ENCODE assay signal across 11 cellular contexts in the genomic region with DNA sequence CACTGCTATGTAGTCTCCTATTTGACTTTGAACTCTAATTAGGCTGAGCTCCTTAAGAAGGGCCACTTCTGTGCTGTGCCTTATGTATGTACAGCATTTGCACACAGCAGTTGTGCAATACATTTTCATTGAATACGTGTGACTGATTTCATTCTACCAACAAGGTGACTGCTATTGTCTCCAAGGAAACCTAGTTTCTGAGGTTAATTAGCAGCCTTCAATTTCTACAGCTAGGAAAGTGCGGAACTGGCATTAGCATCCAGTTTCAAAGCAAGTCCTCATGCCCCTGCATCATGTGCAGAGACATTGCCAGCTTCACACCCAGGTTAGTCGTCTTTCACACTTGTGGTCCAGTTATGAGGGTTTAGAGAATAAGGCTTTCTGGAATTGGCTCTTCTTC. TPM values are rescaled to one million over a fixed set of nuclear protein-coding genes. Genes with fewer than 3 reads are reported as not detected.
DNase-seq lines count a peak whose midpoint lies in the region; ATAC-seq, FAIRE-seq and TF ChIP-seq lines count a peak whose summit lies in the region.
"Had no signal": no experiment of that assay in that cellular context is flagged by ENCODE, and none has a peak within 500 bp of the region (broad histone marks: within the 10 kb centered on the region; RNA-seq: fewer than 3 reads in every experiment).

No MANE protein-coding gene starts in this region.

- no peaks in the 10 kb centered on the region; the same call in 1 of the 2 replicates for H4K20me1 ChIP-seq in HepG2 (ENCODE audit: insufficient read depth, low read length)

- ATAC-seq in HepG2 (no peak), right lobe of liver (no peak), HG03280 (IDR thresholded peaks at IDR 0.05; ENCODE audit: unreplicated experiment) (peak; percentile 31), HG02759 (IDR thresholded peaks at IDR 0.05; ENCODE audit: unreplicated experiment) (no peak), lower lobe of right lung (no peak)
- ATAC-seq: HCT116 had no signal

- H3K4me1 Mint-ChIP-seq in activated naive CD4-positive, alpha-beta T cell treated with anti-CD3 and anti-CD28 coated beads, Interleukin-2, amount 50 U/mL, for 24 hours, result peaks cover 98% of the 10 kb centered on the region
- peaks cover 98% of the 10 kb centered on the region for H3K4me1 Mint-ChIP-seq in stimulated activated naive CD8-positive, alpha-beta T cell treated with anti-CD3 and anti-CD28 coated beads, Interleukin-15, Interleukin-2, amounts not matched to agents 100 ng/mL and 50 ng/mL, for 24 hours (ENCODE audit: low read depth)

- intact Hi-C loops in HepG2 (cut with micrococcal nuclease; ENCODE audit: unreplicated experiment) (loop anchor here (1.0 kb wide), 1 partner anchor 8 kb away; no protein-coding TSS in a partner anchor), right lobe of liver (cut with DNase I) (no loop called here), lower lobe of right lung (cut with DNase I) (no loop called here), kidney (cut with DNase I) (no loop called here)

- FAIRE-seq in HepG2 (lab: Jason Lieb, UNC) (no peak), kidney (lab: Jason Lieb, UNC) (no peak)

- POLR2A ChIA-PET in HepG2 (lab: Yijun Ruan, JAX), result no interaction called here

- H3K27ac Mint-ChIP-seq in activated naive CD4-positive, alpha-beta T cell treated with anti-CD3 and anti-CD28 coated beads, Interleukin-2, amount 50 U/mL, for 24 hours, result peak overlapping the region; percentile 95
- H3K27ac Mint-ChIP-seq in stimulated activated naive CD8-positive, alpha-beta T cell treated with anti-CD3 and anti-CD28 coated beads, Interleukin-15, Interleukin-2, amounts not matched to agents 100 ng/mL and 50 ng/mL, for 24 hours, result peak overlapping the region; percentile 93

- in situ Hi-C loops in HepG2 (cut with HindIII; ENCODE audit: extremely low pct_ligation_motif_present, low pct_unique_long_range_greater_than_20kb), result no loop called here

- no peak for TF ChIP-seq CTCF in HepG2 (CRISPR knock-in tag; IDR thresholded peaks at IDR 0.05)
- TF ChIP-seq CTCF in right lobe of liver (IDR thresholded peaks at IDR 0.05), result no peak
- no peak for TF ChIP-seq CTCF in lower lobe of right lung (IDR thresholded peaks at IDR 0.05)
- TF ChIP-seq CTCF in kidney (IDR thresholded peaks at IDR 0.05; ENCODE audit: borderline replicate concordance, extremely low read depth, insufficient read depth), result no peak

- no peaks in the 10 kb centered on the region for H3K9me3 ChIP-seq in HepG2 (ENCODE audit: low read length)
- H3K9me3 ChIP-seq in right lobe of liver, result no peaks in the 10 kb centered on the region
- no peaks in the 10 kb centered on the region for H3K9me3 ChIP-seq in lower lobe of right lung
- H3K9me3 ChIP-seq in kidney (ENCODE audit: control insufficient read depth in 1 of 2, low read length in 2 of 2), result no peaks in the 10 kb centered on the region

- TF ChIP-seq EP300 in HepG2 (IDR thresholded peaks at IDR 0.05; ENCODE audit: low read depth in 2 of 2, low read length in 2 of 2) (no peak), HepG2 (CRISPR knock-in tag; IDR thresholded peaks at IDR 0.05; ENCODE audit: borderline replicate concordance) (no peak)

- no TSS peak for BruUV-seq in HepG2 (replicated peaks; lab: Mats Ljungman, UMichigan)

- peaks cover 8% of the 10 kb centered on the region for H3K79me2 ChIP-seq in HepG2 (ENCODE audit: insufficient read depth, low read length)

- no peaks in the 10 kb centered on the region for H3K27me3 Mint-ChIP-seq in activated naive CD4-positive, alpha-beta T cell treated with anti-CD3 and anti-CD28 coated beads, Interleukin-2, amount 50 U/mL, for 24 hours
- no peaks in the 10 kb centered on the region for H3K27me3 Mint-ChIP-seq in stimulated activated naive CD8-positive, alpha-beta T cell treated with anti-CD3 and anti-CD28 coated beads, Interleukin-15, Interleukin-2, amounts not matched to agents 100 ng/mL and 50 ng/mL, for 24 hours

- no peak for DNase-seq in HepG2 (ENCODE audit: low spot score)
- no peak for DNase-seq in right lobe of liver
- no peak for DNase-seq in lower lobe of right lung
- no peak for DNase-seq in kidney
- DNase-seq: cerebellar nuclear complex, SHP77 treated with DMSO at 0.1 percent for 48 hours had no signal

- H3K36me3 Mint-ChIP-seq in activated naive CD4-positive, alpha-beta T cell treated with anti-CD3 and anti-CD28 coated beads, Interleukin-2, amount 50 U/mL, for 24 hours, result peaks cover 20% of the 10 kb centered on the region
- H3K36me3 Mint-ChIP-seq in stimulated activated naive CD8-positive, alpha-beta T cell treated with anti-CD3 and anti-CD28 coated beads, Interleukin-15, Interleukin-2, amounts not matched to agents 100 ng/mL and 50 ng/mL, for 24 hours (ENCODE audit: low read depth), result peaks cover 60% of the 10 kb centered on the region

- no peaks in the 10 kb centered on the region for H3K9me3 Mint-ChIP-seq in activated naive CD4-positive, alpha-beta T cell treated with anti-CD3 and anti-CD28 coated beads, Interleukin-2, amount 50 U/mL, for 24 hours
- no peaks in the 10 kb centered on the region for H3K9me3 Mint-ChIP-seq in stimulated activated naive CD8-positive, alpha-beta T cell treated with anti-CD3 and anti-CD28 coated beads, Interleukin-15, Interleukin-2, amounts not matched to agents 100 ng/mL and 50 ng/mL, for 24 hours

- CTCF ChIA-PET in HepG2 (lab: Yijun Ruan, JAX; ENCODE audit: low intra/inter-chr PET ratio, low total read pairs), result no interaction called here

- H3K27ac ChIP-seq in HepG2 (ENCODE audit: extremely low read length, insufficient read depth, low read length) (no peak overlapping the region), right lobe of liver (no peak overlapping the region), lower lobe of right lung (no peak overlapping the region), kidney (ENCODE audit: low read depth in 2 of 2, low read length in 2 of 2) (no peak overlapping the region)

- no peaks in the 10 kb centered on the region for H3K36me3 ChIP-seq in HepG2 (replicated peaks in 1 of 2; ENCODE audit: control insufficient read depth in 1 of 2, insufficient read depth in 2 of 2, low read length in 2 of 2)
- H3K36me3 ChIP-seq in right lobe of liver, result no peaks in the 10 kb centered on the region
- H3K36me3 ChIP-seq in lower lobe of right lung, result no peaks in the 10 kb centered on the region
- H3K36me3 ChIP-seq in kidney (ENCODE audit: control insufficient read depth in 1 of 2, insufficient read depth in 2 of 2, low read length in 2 of 2), result no peaks in the 10 kb centered on the region

- no peaks in the 10 kb centered on the region for H3K27me3 ChIP-seq in HepG2 (ENCODE audit: control insufficient read depth in 1 of 2, insufficient read depth in 2 of 2, low read length in 2 of 2)
- H3K27me3 ChIP-seq in right lobe of liver, result no peaks in the 10 kb centered on the region
- H3K27me3 ChIP-seq in lower lobe of right lung (ENCODE audit: low read depth), result no peaks in the 10 kb centered on the region

- H3K9ac ChIP-seq in HepG2 (ENCODE audit: insufficient read depth, low read depth, low read length), result no peak overlapping the region
- no peak overlapping the region for H3K9ac ChIP-seq in kidney (ENCODE audit: low read length in 2 of 2)

- WGBS in HepG2 (ENCODE audit: low lambda C conversion rate), result 93% methylated on average over 3 of the region's 3 CpGs
- WGBS in right lobe of liver (ENCODE audit: insufficient coverage, low coverage, low lambda C conversion rate, missing lambda C conversion rate), result 69% methylated on average over 3 of the region's 3 CpGs

- H3K4me3 ChIP-seq in HepG2 (replicated peaks in 1 of 3; ENCODE audit: insufficient read depth in 1 of 3, low read depth in 2 of 3, low read length in 3 of 3), result no peak overlapping the region
- no peak overlapping the region for H3K4me3 ChIP-seq in right lobe of liver
- no peak overlapping the region for H3K4me3 ChIP-seq in lower lobe of right lung
- no peak overlapping the region for H3K4me3 ChIP-seq in kidney (ENCODE audit: low read length in 2 of 2)

- no peak overlapping the region for H2AFZ ChIP-seq in HepG2 (ENCODE audit: low read length)

- H3K4me1 ChIP-seq in HepG2 (ENCODE audit: insufficient read depth, low read length) (peaks cover 28% of the 10 kb centered on the region), right lobe of liver (no peaks in the 10 kb centered on the region), lower lobe of right lung (peaks cover 39% of the 10 kb centered on the region), kidney (ENCODE audit: control insufficient read depth in 1 of 2, insufficient read depth in 1 of 2, low read depth in 1 of 2, low read length in 2 of 2) (peaks cover 0 to 8% of the 10 kb centered on the region in 2 donors)

- TF ChIP-seq POLR2A in HepG2 (IDR thresholded peaks at IDR 0.05; ENCODE audit: insufficient read depth in 1 of 2, low read depth in 2 of 2, low read length in 2 of 2), result no peak
- no peak for TF ChIP-seq POLR2A in right lobe of liver (IDR thresholded peaks at IDR 0.05)

- H3K4me3 Mint-ChIP-seq in activated naive CD4-positive, alpha-beta T cell treated with anti-CD3 and anti-CD28 coated beads, Interleukin-2, amount 50 U/mL, for 24 hours, result peak overlapping the region; percentile 76
- H3K4me3 Mint-ChIP-seq in stimulated activated naive CD8-positive, alpha-beta T cell treated with anti-CD3 and anti-CD28 coated beads, Interleukin-15, Interleukin-2, amounts not matched to agents 100 ng/mL and 50 ng/mL, for 24 hours, result no peak overlapping the region

- H3K4me2 ChIP-seq in HepG2 (ENCODE audit: low read depth, low read length), result no peak overlapping the region

- TF ChIP-seq RAD21 in HepG2 (CRISPR knock-in tag; IDR thresholded peaks at IDR 0.05), result no peak

RNA-seq across cellular contexts. Expression of a gene that starts 58.6 kb away (rescaled TPM):
- 21.3 and 23.5 TPM in 2 replicates for total RNA-seq in HepG2 (2016; rRNA removed; fragmentation: Illumina TruSeq; extraction: Trizol)
- total RNA-seq in HepG2 (2016; cell fraction: cytosol; rRNA removed; fragmentation: Illumina TruSeq; extraction: Trizol; ENCODE audit: low read depth), result 20.1 and 23.4 TPM in 2 replicates
- 17.9 and 25.3 TPM in 2 replicates for total RNA-seq in HepG2 (2016; cell fraction: insoluble cytoplasmic fraction; rRNA removed; fragmentation: Illumina TruSeq; extraction: Trizol)
- 50.5 and 50.9 TPM in 2 replicates for total RNA-seq in HepG2 (2016; cell fraction: membrane; rRNA removed; fragmentation: Illumina TruSeq; extraction: Trizol)
- total RNA-seq in HepG2 (2016; cell fraction: nucleus; rRNA removed; fragmentation: Illumina TruSeq; extraction: Trizol), result 12.0 and 12.1 TPM in 2 replicates
- 14.8 and 19.5 TPM in 2 replicates for polyA plus RNA-seq in HepG2 (2011; rRNA removed)
- polyA plus RNA-seq in HepG2 (2011; cell fraction: cytosol; rRNA removed), result 21.4 and 24.5 TPM in 2 replicates
- 8.9 and 9.7 TPM in 2 replicates for polyA plus RNA-seq in HepG2 (2011; cell fraction: nucleus; rRNA removed)
- 20.9 and 25.1 TPM in 2 replicates for polyA plus RNA-seq in HepG2 (2012)
- 30.8 and 31.3 TPM in 2 replicates for polyA plus RNA-seq in HepG2 (2016; cell fraction: cytosol; fragmentation: Illumina TruSeq; extraction: Trizol; ENCODE audit: low read depth)
- 24.5 and 29.7 TPM in 2 replicates for polyA plus RNA-seq in HepG2 (2016; cell fraction: insoluble cytoplasmic fraction; fragmentation: Illumina TruSeq; extraction: Trizol; ENCODE audit: low read depth)
- 53.4 and 56.8 TPM in 2 replicates for polyA plus RNA-seq in HepG2 (2016; cell fraction: membrane; fragmentation: Illumina TruSeq; extraction: Trizol; ENCODE audit: low read depth)
- polyA plus RNA-seq in HepG2 (2016; cell fraction: nucleus; fragmentation: Illumina TruSeq; extraction: Trizol; ENCODE audit: insufficient read depth, low read depth), result 18.9 and 21.5 TPM in 2 replicates
- polyA minus RNA-seq in HepG2 (2011; rRNA and poly(A)+ RNA removed; ENCODE audit: low replicate concordance), result 4.0 and 18.1 TPM in 2 replicates
- 9.8 and 11.4 TPM in 2 replicates for polyA minus RNA-seq in HepG2 (2011; cell fraction: cytosol; rRNA and poly(A)+ RNA removed)
- 9.0 and 11.7 TPM in 2 replicates for polyA minus RNA-seq in HepG2 (2011; cell fraction: nucleus; rRNA and poly(A)+ RNA removed)
- total RNA-seq in right lobe of liver, result 10 to 100 TPM in 1 of 6 experiments, 1 to 10 TPM in 5; 4.8 to 11.7 (median 7.1) TPM
- total RNA-seq in lower lobe of right lung, result 36.7 TPM
- total RNA-seq in kidney, result 52.9 TPM
- 22.8 TPM for polyA plus RNA-seq in kidney (ENCODE audit: insufficient read depth, low read depth, low replicate concordance)
